ENCODE assay signal across 1 cellular context in the genomic region with DNA sequence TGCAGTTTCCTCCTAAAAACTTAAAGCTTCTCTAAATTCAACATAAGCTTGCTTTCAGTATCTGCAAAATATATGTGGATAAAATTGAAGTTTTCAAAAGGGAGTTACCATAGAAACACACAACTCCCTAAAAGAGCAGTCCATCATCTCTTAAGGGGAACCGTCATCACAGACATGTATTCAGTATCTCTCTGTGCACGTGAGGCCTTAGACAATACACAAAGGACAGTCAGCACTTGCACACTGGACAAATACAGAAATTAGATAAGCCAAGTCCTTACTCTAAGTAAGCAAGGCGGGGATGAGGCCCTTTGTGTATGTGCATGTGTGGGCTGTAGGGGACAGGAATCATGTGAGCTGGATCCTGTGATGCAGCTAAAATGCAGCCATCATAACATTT.
TF ChIP-seq lines count a peak whose summit lies in the region.

No MANE protein-coding gene starts in this region.

TF ChIP-seq in K562, 482 proteins besides CTCF, POLR2A, EP300 and RAD21 (continued from another document and continues in another):
- TF ChIP-seq, protein P1, sequence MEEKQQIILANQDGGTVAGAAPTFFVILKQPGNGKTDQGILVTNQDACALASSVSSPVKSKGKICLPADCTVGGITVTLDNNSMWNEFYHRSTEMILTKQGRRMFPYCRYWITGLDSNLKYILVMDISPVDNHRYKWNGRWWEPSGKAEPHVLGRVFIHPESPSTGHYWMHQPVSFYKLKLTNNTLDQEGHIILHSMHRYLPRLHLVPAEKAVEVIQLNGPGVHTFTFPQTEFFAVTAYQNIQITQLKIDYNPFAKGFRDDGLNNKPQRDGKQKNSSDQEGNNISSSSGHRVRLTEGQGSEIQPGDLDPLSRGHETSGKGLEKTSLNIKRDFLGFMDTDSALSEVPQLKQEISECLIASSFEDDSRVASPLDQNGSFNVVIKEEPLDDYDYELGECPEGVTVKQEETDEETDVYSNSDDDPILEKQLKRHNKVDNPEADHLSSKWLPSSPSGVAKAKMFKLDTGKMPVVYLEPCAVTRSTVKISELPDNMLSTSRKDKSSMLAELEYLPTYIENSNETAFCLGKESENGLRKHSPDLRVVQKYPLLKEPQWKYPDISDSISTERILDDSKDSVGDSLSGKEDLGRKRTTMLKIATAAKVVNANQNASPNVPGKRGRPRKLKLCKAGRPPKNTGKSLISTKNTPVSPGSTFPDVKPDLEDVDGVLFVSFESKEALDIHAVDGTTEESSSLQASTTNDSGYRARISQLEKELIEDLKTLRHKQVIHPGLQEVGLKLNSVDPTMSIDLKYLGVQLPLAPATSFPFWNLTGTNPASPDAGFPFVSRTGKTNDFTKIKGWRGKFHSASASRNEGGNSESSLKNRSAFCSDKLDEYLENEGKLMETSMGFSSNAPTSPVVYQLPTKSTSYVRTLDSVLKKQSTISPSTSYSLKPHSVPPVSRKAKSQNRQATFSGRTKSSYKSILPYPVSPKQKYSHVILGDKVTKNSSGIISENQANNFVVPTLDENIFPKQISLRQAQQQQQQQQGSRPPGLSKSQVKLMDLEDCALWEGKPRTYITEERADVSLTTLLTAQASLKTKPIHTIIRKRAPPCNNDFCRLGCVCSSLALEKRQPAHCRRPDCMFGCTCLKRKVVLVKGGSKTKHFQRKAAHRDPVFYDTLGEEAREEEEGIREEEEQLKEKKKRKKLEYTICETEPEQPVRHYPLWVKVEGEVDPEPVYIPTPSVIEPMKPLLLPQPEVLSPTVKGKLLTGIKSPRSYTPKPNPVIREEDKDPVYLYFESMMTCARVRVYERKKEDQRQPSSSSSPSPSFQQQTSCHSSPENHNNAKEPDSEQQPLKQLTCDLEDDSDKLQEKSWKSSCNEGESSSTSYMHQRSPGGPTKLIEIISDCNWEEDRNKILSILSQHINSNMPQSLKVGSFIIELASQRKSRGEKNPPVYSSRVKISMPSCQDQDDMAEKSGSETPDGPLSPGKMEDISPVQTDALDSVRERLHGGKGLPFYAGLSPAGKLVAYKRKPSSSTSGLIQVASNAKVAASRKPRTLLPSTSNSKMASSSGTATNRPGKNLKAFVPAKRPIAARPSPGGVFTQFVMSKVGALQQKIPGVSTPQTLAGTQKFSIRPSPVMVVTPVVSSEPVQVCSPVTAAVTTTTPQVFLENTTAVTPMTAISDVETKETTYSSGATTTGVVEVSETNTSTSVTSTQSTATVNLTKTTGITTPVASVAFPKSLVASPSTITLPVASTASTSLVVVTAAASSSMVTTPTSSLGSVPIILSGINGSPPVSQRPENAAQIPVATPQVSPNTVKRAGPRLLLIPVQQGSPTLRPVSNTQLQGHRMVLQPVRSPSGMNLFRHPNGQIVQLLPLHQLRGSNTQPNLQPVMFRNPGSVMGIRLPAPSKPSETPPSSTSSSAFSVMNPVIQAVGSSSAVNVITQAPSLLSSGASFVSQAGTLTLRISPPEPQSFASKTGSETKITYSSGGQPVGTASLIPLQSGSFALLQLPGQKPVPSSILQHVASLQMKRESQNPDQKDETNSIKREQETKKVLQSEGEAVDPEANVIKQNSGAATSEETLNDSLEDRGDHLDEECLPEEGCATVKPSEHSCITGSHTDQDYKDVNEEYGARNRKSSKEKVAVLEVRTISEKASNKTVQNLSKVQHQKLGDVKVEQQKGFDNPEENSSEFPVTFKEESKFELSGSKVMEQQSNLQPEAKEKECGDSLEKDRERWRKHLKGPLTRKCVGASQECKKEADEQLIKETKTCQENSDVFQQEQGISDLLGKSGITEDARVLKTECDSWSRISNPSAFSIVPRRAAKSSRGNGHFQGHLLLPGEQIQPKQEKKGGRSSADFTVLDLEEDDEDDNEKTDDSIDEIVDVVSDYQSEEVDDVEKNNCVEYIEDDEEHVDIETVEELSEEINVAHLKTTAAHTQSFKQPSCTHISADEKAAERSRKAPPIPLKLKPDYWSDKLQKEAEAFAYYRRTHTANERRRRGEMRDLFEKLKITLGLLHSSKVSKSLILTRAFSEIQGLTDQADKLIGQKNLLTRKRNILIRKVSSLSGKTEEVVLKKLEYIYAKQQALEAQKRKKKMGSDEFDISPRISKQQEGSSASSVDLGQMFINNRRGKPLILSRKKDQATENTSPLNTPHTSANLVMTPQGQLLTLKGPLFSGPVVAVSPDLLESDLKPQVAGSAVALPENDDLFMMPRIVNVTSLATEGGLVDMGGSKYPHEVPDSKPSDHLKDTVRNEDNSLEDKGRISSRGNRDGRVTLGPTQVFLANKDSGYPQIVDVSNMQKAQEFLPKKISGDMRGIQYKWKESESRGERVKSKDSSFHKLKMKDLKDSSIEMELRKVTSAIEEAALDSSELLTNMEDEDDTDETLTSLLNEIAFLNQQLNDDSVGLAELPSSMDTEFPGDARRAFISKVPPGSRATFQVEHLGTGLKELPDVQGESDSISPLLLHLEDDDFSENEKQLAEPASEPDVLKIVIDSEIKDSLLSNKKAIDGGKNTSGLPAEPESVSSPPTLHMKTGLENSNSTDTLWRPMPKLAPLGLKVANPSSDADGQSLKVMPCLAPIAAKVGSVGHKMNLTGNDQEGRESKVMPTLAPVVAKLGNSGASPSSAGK (IDR thresholded peaks at IDR 0.05): no peak
- TF ChIP-seq PHTF2 (CRISPR knock-in tag; IDR thresholded peaks at IDR 0.05) (no peak), BHLHE40 (IDR thresholded peaks at IDR 0.05; ENCODE audit: low read length) (peak; percentile 97), TCF7 (IDR thresholded peaks at IDR 0.05; ENCODE audit: borderline replicate concordance) (no peak), CBFA2T3 (IDR thresholded peaks at IDR 0.05) (peak; percentile 62), SNRNP70 (optimal IDR thresholded peaks at IDR 0.05; ENCODE audit: low read depth, low read length) (no peak)
- TF ChIP-seq, protein P2, sequence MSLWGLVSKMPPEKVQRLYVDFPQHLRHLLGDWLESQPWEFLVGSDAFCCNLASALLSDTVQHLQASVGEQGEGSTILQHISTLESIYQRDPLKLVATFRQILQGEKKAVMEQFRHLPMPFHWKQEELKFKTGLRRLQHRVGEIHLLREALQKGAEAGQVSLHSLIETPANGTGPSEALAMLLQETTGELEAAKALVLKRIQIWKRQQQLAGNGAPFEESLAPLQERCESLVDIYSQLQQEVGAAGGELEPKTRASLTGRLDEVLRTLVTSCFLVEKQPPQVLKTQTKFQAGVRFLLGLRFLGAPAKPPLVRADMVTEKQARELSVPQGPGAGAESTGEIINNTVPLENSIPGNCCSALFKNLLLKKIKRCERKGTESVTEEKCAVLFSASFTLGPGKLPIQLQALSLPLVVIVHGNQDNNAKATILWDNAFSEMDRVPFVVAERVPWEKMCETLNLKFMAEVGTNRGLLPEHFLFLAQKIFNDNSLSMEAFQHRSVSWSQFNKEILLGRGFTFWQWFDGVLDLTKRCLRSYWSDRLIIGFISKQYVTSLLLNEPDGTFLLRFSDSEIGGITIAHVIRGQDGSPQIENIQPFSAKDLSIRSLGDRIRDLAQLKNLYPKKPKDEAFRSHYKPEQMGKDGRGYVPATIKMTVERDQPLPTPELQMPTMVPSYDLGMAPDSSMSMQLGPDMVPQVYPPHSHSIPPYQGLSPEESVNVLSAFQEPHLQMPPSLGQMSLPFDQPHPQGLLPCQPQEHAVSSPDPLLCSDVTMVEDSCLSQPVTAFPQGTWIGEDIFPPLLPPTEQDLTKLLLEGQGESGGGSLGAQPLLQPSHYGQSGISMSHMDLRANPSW (CRISPR knock-in tag; IDR thresholded peaks at IDR 0.05): no peak
- TF ChIP-seq, protein P3, sequence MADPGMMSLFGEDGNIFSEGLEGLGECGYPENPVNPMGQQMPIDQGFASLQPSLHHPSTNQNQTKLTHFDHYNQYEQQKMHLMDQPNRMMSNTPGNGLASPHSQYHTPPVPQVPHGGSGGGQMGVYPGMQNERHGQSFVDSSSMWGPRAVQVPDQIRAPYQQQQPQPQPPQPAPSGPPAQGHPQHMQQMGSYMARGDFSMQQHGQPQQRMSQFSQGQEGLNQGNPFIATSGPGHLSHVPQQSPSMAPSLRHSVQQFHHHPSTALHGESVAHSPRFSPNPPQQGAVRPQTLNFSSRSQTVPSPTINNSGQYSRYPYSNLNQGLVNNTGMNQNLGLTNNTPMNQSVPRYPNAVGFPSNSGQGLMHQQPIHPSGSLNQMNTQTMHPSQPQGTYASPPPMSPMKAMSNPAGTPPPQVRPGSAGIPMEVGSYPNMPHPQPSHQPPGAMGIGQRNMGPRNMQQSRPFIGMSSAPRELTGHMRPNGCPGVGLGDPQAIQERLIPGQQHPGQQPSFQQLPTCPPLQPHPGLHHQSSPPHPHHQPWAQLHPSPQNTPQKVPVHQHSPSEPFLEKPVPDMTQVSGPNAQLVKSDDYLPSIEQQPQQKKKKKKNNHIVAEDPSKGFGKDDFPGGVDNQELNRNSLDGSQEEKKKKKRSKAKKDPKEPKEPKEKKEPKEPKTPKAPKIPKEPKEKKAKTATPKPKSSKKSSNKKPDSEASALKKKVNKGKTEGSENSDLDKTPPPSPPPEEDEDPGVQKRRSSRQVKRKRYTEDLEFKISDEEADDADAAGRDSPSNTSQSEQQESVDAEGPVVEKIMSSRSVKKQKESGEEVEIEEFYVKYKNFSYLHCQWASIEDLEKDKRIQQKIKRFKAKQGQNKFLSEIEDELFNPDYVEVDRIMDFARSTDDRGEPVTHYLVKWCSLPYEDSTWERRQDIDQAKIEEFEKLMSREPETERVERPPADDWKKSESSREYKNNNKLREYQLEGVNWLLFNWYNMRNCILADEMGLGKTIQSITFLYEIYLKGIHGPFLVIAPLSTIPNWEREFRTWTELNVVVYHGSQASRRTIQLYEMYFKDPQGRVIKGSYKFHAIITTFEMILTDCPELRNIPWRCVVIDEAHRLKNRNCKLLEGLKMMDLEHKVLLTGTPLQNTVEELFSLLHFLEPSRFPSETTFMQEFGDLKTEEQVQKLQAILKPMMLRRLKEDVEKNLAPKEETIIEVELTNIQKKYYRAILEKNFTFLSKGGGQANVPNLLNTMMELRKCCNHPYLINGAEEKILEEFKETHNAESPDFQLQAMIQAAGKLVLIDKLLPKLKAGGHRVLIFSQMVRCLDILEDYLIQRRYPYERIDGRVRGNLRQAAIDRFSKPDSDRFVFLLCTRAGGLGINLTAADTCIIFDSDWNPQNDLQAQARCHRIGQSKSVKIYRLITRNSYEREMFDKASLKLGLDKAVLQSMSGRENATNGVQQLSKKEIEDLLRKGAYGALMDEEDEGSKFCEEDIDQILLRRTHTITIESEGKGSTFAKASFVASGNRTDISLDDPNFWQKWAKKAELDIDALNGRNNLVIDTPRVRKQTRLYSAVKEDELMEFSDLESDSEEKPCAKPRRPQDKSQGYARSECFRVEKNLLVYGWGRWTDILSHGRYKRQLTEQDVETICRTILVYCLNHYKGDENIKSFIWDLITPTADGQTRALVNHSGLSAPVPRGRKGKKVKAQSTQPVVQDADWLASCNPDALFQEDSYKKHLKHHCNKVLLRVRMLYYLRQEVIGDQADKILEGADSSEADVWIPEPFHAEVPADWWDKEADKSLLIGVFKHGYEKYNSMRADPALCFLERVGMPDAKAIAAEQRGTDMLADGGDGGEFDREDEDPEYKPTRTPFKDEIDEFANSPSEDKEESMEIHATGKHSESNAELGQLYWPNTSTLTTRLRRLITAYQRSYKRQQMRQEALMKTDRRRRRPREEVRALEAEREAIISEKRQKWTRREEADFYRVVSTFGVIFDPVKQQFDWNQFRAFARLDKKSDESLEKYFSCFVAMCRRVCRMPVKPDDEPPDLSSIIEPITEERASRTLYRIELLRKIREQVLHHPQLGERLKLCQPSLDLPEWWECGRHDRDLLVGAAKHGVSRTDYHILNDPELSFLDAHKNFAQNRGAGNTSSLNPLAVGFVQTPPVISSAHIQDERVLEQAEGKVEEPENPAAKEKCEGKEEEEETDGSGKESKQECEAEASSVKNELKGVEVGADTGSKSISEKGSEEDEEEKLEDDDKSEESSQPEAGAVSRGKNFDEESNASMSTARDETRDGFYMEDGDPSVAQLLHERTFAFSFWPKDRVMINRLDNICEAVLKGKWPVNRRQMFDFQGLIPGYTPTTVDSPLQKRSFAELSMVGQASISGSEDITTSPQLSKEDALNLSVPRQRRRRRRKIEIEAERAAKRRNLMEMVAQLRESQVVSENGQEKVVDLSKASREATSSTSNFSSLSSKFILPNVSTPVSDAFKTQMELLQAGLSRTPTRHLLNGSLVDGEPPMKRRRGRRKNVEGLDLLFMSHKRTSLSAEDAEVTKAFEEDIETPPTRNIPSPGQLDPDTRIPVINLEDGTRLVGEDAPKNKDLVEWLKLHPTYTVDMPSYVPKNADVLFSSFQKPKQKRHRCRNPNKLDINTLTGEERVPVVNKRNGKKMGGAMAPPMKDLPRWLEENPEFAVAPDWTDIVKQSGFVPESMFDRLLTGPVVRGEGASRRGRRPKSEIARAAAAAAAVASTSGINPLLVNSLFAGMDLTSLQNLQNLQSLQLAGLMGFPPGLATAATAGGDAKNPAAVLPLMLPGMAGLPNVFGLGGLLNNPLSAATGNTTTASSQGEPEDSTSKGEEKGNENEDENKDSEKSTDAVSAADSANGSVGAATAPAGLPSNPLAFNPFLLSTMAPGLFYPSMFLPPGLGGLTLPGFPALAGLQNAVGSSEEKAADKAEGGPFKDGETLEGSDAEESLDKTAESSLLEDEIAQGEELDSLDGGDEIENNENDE (IDR thresholded peaks at IDR 0.05; ENCODE audit: low read depth, low read length): no peak
- TF ChIP-seq, protein P4, sequence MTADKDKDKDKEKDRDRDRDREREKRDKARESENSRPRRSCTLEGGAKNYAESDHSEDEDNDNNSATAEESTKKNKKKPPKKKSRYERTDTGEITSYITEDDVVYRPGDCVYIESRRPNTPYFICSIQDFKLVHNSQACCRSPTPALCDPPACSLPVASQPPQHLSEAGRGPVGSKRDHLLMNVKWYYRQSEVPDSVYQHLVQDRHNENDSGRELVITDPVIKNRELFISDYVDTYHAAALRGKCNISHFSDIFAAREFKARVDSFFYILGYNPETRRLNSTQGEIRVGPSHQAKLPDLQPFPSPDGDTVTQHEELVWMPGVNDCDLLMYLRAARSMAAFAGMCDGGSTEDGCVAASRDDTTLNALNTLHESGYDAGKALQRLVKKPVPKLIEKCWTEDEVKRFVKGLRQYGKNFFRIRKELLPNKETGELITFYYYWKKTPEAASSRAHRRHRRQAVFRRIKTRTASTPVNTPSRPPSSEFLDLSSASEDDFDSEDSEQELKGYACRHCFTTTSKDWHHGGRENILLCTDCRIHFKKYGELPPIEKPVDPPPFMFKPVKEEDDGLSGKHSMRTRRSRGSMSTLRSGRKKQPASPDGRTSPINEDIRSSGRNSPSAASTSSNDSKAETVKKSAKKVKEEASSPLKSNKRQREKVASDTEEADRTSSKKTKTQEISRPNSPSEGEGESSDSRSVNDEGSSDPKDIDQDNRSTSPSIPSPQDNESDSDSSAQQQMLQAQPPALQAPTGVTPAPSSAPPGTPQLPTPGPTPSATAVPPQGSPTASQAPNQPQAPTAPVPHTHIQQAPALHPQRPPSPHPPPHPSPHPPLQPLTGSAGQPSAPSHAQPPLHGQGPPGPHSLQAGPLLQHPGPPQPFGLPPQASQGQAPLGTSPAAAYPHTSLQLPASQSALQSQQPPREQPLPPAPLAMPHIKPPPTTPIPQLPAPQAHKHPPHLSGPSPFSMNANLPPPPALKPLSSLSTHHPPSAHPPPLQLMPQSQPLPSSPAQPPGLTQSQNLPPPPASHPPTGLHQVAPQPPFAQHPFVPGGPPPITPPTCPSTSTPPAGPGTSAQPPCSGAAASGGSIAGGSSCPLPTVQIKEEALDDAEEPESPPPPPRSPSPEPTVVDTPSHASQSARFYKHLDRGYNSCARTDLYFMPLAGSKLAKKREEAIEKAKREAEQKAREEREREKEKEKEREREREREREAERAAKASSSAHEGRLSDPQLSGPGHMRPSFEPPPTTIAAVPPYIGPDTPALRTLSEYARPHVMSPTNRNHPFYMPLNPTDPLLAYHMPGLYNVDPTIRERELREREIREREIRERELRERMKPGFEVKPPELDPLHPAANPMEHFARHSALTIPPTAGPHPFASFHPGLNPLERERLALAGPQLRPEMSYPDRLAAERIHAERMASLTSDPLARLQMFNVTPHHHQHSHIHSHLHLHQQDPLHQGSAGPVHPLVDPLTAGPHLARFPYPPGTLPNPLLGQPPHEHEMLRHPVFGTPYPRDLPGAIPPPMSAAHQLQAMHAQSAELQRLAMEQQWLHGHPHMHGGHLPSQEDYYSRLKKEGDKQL (CRISPR knock-in tag; IDR thresholded peaks at IDR 0.05; ENCODE audit: borderline replicate concordance): no peak
